Comparison of ENCODE assay signal across 2 cellular contexts in the genomic region with DNA sequence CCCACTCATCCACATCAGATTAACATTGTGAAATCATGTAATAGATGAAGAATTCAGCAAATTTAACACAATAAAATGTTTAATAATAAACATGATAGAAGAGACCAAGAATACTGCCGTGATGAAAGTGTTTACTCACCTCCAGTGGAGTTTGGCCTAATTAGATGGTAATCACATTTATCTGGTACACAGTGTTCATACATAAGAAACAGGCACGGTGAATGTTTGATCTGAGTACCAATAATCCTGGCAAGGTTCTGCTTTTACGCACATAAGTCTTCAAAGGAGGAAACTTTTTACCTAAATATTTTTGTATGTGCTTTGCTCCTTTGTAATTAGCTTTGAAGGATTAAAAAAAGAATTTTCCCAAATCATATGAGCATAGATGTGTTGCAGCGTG.
TF ChIP-seq lines count a peak whose summit lies in the region.

No MANE protein-coding gene starts in this region.

TF ChIP-seq in liver, 16 proteins besides CTCF, POLR2A, EP300 and RAD21 (continued from another document):
- TF ChIP-seq, protein P1, sequence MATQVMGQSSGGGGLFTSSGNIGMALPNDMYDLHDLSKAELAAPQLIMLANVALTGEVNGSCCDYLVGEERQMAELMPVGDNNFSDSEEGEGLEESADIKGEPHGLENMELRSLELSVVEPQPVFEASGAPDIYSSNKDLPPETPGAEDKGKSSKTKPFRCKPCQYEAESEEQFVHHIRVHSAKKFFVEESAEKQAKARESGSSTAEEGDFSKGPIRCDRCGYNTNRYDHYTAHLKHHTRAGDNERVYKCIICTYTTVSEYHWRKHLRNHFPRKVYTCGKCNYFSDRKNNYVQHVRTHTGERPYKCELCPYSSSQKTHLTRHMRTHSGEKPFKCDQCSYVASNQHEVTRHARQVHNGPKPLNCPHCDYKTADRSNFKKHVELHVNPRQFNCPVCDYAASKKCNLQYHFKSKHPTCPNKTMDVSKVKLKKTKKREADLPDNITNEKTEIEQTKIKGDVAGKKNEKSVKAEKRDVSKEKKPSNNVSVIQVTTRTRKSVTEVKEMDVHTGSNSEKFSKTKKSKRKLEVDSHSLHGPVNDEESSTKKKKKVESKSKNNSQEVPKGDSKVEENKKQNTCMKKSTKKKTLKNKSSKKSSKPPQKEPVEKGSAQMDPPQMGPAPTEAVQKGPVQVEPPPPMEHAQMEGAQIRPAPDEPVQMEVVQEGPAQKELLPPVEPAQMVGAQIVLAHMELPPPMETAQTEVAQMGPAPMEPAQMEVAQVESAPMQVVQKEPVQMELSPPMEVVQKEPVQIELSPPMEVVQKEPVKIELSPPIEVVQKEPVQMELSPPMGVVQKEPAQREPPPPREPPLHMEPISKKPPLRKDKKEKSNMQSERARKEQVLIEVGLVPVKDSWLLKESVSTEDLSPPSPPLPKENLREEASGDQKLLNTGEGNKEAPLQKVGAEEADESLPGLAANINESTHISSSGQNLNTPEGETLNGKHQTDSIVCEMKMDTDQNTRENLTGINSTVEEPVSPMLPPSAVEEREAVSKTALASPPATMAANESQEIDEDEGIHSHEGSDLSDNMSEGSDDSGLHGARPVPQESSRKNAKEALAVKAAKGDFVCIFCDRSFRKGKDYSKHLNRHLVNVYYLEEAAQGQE (IDR thresholded peaks at IDR 0.05) = no peak
- TF ChIP-seq YY1 (IDR thresholded peaks at IDR 0.05) = peak; percentile 46
- TF ChIP-seq FOXA1 (IDR thresholded peaks at IDR 0.05) = no peak
- no peak for TF ChIP-seq HNF4G (IDR thresholded peaks at IDR 0.05)
- TF ChIP-seq, protein P2, sequence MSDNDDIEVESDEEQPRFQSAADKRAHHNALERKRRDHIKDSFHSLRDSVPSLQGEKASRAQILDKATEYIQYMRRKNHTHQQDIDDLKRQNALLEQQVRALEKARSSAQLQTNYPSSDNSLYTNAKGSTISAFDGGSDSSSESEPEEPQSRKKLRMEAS (IDR thresholded peaks at IDR 0.05) = no peak
- peak; percentile 43 for TF ChIP-seq FOXA2 (IDR thresholded peaks at IDR 0.05)
- no peak for TF ChIP-seq JUND (IDR thresholded peaks at IDR 0.05)
- TF ChIP-seq TAF1 (conservative IDR thresholded peaks at IDR 0.05) = no peak
- TF ChIP-seq SP1 (IDR thresholded peaks at IDR 0.05) = no peak
- TF ChIP-seq, protein P3, sequence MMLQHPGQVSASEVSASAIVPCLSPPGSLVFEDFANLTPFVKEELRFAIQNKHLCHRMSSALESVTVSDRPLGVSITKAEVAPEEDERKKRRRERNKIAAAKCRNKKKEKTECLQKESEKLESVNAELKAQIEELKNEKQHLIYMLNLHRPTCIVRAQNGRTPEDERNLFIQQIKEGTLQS (IDR thresholded peaks at IDR 0.05) = no peak
- TF ChIP-seq RXRA (IDR thresholded peaks at IDR 0.05) = peak in 1 of 2 donors; percentile 24
- TF ChIP-seq NR2F2 (IDR thresholded peaks at IDR 0.05) = no peak
- no peak for TF ChIP-seq EGR1 (IDR thresholded peaks at IDR 0.05; ENCODE audit: low read depth in 2 of 2)
- TF ChIP-seq HNF4A (conservative IDR thresholded peaks at IDR 0.05) = peak; percentile 18 to 58

TF ChIP-seq in HepG2, 621 proteins besides CTCF, POLR2A, EP300 and RAD21 (continued from another document):
- TF ChIP-seq, protein P4, sequence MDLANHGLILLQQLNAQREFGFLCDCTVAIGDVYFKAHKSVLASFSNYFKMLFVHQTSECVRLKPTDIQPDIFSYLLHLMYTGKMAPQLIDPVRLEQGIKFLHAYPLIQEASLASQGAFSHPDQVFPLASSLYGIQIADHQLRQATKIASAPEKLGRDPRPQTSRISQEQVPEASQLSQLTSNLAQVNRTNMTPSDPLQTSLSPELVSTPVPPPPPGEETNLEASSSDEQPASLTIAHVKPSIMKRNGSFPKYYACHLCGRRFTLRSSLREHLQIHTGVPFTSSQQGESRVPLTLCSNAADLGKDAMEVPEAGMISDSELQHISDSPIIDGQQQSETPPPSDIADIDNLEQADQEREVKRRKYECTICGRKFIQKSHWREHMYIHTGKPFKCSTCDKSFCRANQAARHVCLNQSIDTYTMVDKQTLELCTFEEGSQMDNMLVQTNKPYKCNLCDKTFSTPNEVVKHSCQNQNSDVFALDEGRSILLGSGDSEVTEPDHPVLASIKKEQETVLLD (CRISPR knock-in tag; IDR thresholded peaks at IDR 0.05; ENCODE audit: low read depth) = no peak
- TF ChIP-seq ZNF251 (CRISPR knock-in tag; IDR thresholded peaks at IDR 0.05) = no peak
- TF ChIP-seq RBFOX2 (IDR thresholded peaks at IDR 0.05; ENCODE audit: low read depth, low read length) = no peak
- TF ChIP-seq, protein P5, sequence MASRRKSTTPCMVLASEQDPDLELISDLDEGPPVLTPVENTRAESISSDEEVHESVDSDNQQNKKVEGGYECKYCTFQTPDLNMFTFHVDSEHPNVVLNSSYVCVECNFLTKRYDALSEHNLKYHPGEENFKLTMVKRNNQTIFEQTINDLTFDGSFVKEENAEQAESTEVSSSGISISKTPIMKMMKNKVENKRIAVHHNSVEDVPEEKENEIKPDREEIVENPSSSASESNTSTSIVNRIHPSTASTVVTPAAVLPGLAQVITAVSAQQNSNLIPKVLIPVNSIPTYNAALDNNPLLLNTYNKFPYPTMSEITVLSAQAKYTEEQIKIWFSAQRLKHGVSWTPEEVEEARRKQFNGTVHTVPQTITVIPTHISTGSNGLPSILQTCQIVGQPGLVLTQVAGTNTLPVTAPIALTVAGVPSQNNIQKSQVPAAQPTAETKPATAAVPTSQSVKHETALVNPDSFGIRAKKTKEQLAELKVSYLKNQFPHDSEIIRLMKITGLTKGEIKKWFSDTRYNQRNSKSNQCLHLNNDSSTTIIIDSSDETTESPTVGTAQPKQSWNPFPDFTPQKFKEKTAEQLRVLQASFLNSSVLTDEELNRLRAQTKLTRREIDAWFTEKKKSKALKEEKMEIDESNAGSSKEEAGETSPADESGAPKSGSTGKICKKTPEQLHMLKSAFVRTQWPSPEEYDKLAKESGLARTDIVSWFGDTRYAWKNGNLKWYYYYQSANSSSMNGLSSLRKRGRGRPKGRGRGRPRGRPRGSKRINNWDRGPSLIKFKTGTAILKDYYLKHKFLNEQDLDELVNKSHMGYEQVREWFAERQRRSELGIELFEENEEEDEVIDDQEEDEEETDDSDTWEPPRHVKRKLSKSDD (CRISPR knock-in tag; IDR thresholded peaks at IDR 0.05; ENCODE audit: low read depth) = no peak
- no peak for TF ChIP-seq NFYB (CRISPR knock-in tag; IDR thresholded peaks at IDR 0.05)
- no peak for TF ChIP-seq KDM1A (CRISPR knock-in tag; IDR thresholded peaks at IDR 0.05)
- TF ChIP-seq RNF2 (conservative IDR thresholded peaks at IDR 0.05; ENCODE audit: low read depth) = no peak
